ENCODE assay signal across 1 cellular context in the genomic region with DNA sequence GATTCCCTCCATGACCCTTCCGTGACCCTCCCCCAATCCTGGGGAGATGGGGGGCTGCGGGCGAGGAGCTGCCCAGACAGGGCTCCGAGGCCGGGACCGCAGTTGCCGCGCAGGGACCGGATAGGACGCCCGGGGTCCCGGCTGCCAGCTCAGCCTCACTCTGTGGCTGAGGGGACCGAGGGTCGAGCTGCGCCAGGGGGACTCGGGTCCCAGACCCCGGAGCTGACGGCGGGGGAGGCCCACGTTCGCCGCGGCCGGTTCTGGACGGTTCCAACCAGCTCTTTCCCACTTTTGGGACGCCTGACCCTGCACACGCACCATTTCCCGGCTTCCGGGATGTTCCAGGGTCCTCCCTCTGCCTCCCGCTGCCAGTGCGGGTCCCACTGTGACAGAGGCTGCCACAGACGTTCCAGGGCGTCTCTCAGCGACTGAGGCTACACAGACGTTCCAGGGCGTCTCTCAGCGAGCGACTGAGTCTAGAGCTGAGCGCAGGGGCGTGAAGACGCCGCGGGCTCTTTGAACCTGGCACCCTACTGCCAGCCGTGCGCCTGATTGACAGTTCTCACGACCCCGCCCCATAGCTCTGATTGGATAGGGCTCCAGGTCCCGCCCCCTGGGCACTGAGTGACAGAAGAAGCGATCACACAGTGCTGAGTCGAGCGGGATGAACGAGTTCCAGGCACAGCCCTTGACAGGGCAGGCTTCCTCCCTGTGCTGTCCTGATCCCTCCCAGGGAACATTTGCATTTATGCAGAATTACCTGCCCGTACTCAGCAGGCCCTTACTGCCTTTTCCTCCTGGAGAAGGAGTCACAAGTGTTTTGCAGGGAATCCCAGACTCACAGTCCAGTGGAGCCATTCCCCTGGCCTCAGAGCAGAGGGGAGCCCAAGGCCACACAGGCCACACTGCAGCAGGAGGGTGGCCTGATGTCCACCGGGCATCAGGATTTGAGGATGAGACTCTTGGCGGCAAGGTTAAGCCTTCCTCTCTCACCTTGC.
TF ChIP-seq lines count a peak whose summit lies in the region.

TSS of gene ZNF563 (minus strand) at position 472 of the 998 bp plus-strand sequence. CDS start at position 321, 151 bp downstream.

TF ChIP-seq in HepG2, 621 proteins besides CTCF, POLR2A, EP300 and RAD21 (continued from another document and continues in another):
- TF ChIP-seq HDAC6 (IDR thresholded peaks at IDR 0.05; ENCODE audit: low read depth, low read length) (no peak), SSRP1 (CRISPR knock-in tag; IDR thresholded peaks at IDR 0.05) (0 out of 2 replicates have a peak, but pooled peaks have one; percentile 15), PRDM4 (CRISPR knock-in tag; IDR thresholded peaks at IDR 0.05; ENCODE audit: borderline replicate concordance) (no peak), RFX3 (CRISPR knock-in tag; IDR thresholded peaks at IDR 0.05) (no peak), CBX5 (CRISPR knock-in tag; IDR thresholded peaks at IDR 0.05; ENCODE audit: borderline replicate concordance) (peak; percentile 48), XBP1 (CRISPR knock-in tag; IDR thresholded peaks at IDR 0.05) (no peak), KDM3A (CRISPR knock-in tag; IDR thresholded peaks at IDR 0.05; ENCODE audit: low read depth) (no peak), ZNF644 (CRISPR knock-in tag; IDR thresholded peaks at IDR 0.05; ENCODE audit: low read depth) (no peak), ZNF879 (CRISPR knock-in tag; IDR thresholded peaks at IDR 0.05) (no peak; the same call in 1 of the 2 replicates), ZNF75D (CRISPR knock-in tag; IDR thresholded peaks at IDR 0.05; ENCODE audit: borderline replicate concordance) (no peak), DNMT3B (CRISPR knock-in tag; conservative IDR thresholded peaks at IDR 0.05) (peak; percentile 57; the same call in 1 of the 2 replicates), SP4 (CRISPR knock-in tag; IDR thresholded peaks at IDR 0.05) (peak; percentile 98), E2F2 (CRISPR knock-in tag; IDR thresholded peaks at IDR 0.05; ENCODE audit: borderline replicate concordance) (no peak), ELK4 (CRISPR knock-in tag; IDR thresholded peaks at IDR 0.05; ENCODE audit: borderline replicate concordance) (no peak; the same call in 1 of the 2 replicates), NR1H2 (CRISPR knock-in tag; IDR thresholded peaks at IDR 0.05; ENCODE audit: borderline replicate concordance, low read depth) (0 out of 2 replicates have a peak, but pooled peaks have one; percentile 44), ZNF510 (CRISPR knock-in tag; IDR thresholded peaks at IDR 0.05; ENCODE audit: low read depth) (no peak), SP5 (CRISPR knock-in tag; IDR thresholded peaks at IDR 0.05; ENCODE audit: borderline replicate concordance, low read depth) (peak; percentile 87), ZSCAN29 (CRISPR knock-in tag; conservative IDR thresholded peaks at IDR 0.05) (no peak), HNF4A (CRISPR knock-in tag; IDR thresholded peaks at IDR 0.05) (peak; percentile 5; the same call in 1 of the 2 replicates), ZNF703 (CRISPR knock-in tag; IDR thresholded peaks at IDR 0.05; ENCODE audit: borderline replicate concordance) (no peak), PREB (CRISPR knock-in tag; IDR thresholded peaks at IDR 0.05) (no peak), MAZ (IDR thresholded peaks at IDR 0.05; ENCODE audit: borderline replicate concordance, low read depth, low read length) (no peak), MAZ (CRISPR knock-in tag; IDR thresholded peaks at IDR 0.05; ENCODE audit: low read depth) (0 out of 2 replicates have a peak, but pooled peaks have one; percentile 58), ZNF431 (CRISPR knock-in tag; IDR thresholded peaks at IDR 0.05; ENCODE audit: borderline replicate concordance, low read depth) (no peak), SYNCRIP (IDR thresholded peaks at IDR 0.05; ENCODE audit: insufficient read depth, low read depth, low read length) (no peak)
- TF ChIP-seq, protein P1, sequence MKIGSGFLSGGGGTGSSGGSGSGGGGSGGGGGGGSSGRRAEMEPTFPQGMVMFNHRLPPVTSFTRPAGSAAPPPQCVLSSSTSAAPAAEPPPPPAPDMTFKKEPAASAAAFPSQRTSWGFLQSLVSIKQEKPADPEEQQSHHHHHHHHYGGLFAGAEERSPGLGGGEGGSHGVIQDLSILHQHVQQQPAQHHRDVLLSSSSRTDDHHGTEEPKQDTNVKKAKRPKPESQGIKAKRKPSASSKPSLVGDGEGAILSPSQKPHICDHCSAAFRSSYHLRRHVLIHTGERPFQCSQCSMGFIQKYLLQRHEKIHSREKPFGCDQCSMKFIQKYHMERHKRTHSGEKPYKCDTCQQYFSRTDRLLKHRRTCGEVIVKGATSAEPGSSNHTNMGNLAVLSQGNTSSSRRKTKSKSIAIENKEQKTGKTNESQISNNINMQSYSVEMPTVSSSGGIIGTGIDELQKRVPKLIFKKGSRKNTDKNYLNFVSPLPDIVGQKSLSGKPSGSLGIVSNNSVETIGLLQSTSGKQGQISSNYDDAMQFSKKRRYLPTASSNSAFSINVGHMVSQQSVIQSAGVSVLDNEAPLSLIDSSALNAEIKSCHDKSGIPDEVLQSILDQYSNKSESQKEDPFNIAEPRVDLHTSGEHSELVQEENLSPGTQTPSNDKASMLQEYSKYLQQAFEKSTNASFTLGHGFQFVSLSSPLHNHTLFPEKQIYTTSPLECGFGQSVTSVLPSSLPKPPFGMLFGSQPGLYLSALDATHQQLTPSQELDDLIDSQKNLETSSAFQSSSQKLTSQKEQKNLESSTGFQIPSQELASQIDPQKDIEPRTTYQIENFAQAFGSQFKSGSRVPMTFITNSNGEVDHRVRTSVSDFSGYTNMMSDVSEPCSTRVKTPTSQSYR (CRISPR knock-in tag; IDR thresholded peaks at IDR 0.05; ENCODE audit: borderline replicate concordance), result peak; percentile 11; the same call in 1 of the 2 replicates
- TF ChIP-seq, protein P2, sequence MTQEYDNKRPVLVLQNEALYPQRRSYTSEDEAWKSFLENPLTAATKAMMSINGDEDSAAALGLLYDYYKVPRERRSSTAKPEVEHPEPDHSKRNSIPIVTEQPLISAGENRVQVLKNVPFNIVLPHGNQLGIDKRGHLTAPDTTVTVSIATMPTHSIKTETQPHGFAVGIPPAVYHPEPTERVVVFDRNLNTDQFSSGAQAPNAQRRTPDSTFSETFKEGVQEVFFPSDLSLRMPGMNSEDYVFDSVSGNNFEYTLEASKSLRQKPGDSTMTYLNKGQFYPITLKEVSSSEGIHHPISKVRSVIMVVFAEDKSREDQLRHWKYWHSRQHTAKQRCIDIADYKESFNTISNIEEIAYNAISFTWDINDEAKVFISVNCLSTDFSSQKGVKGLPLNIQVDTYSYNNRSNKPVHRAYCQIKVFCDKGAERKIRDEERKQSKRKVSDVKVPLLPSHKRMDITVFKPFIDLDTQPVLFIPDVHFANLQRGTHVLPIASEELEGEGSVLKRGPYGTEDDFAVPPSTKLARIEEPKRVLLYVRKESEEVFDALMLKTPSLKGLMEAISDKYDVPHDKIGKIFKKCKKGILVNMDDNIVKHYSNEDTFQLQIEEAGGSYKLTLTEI (CRISPR knock-in tag; conservative IDR thresholded peaks at IDR 0.05), result no peak
- TF ChIP-seq, protein P3, sequence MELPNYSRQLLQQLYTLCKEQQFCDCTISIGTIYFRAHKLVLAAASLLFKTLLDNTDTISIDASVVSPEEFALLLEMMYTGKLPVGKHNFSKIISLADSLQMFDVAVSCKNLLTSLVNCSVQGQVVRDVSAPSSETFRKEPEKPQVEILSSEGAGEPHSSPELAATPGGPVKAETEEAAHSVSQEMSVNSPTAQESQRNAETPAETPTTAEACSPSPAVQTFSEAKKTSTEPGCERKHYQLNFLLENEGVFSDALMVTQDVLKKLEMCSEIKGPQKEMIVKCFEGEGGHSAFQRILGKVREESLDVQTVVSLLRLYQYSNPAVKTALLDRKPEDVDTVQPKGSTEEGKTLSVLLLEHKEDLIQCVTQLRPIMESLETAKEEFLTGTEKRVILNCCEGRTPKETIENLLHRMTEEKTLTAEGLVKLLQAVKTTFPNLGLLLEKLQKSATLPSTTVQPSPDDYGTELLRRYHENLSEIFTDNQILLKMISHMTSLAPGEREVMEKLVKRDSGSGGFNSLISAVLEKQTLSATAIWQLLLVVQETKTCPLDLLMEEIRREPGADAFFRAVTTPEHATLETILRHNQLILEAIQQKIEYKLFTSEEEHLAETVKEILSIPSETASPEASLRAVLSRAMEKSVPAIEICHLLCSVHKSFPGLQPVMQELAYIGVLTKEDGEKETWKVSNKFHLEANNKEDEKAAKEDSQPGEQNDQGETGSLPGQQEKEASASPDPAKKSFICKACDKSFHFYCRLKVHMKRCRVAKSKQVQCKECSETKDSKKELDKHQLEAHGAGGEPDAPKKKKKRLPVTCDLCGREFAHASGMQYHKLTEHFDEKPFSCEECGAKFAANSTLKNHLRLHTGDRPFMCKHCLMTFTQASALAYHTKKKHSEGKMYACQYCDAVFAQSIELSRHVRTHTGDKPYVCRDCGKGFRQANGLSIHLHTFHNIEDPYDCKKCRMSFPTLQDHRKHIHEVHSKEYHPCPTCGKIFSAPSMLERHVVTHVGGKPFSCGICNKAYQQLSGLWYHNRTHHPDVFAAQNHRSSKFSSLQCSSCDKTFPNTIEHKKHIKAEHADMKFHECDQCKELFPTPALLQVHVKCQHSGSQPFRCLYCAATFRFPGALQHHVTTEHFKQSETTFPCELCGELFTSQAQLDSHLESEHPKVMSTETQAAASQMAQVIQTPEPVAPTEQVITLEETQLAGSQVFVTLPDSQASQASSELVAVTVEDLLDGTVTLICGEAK (IDR thresholded peaks at IDR 0.05), result no peak
- TF ChIP-seq, protein P3 (CRISPR knock-in tag; IDR thresholded peaks at IDR 0.05), result no peak
